In the genomic region with DNA sequence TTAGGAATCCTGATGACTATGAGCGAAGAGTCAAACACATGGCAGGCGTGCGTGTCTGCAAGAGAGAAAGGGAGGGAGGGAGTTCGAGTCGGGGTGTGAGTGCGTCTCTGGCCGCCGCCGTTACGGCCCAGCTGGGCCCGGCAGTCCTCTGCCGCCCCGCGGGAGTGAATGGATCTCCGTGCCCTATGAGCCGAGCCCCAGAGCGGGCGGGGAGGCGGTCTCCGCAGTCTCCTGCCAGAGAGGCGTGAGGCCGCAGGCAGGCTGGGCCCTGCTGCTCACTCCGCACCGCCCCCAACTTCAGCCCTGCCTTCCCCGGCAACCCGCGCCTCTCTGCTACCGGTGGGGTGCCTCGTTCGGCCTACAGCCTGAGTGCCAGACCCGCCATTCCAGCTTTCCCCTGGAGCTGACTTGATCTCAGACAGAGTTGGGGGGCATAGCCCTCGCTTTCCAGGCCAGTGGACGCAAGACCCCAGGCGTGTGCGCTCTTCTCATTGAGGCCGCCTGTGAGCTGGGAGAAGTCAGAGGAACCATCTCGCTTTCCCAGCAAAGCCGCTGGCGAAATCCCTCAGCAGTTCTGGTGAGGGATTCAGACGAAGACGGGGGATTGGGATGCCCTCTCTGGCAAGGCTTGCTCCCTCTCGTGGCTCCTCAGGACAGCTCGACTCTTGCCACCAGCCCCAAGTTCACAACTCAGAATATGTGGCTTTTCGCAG, we compare ENCODE assay signal across 8 cellular contexts. TPM values are rescaled to one million over a fixed set of nuclear protein-coding genes. Genes with fewer than 3 reads are reported as not detected.
DNase-seq lines count a peak whose midpoint lies in the region; TF ChIP-seq lines count a peak whose summit lies in the region.

No MANE protein-coding gene starts in this region.

- H3K27me3 Mint-ChIP-seq in activated T-helper 2 cell treated with anti-CD3 and anti-CD28 coated beads, Interferon-gamma antibody, Interleukin-2, Interleukin-4, amounts not matched to agents 10 μg/mL and 5 μg/mL and 100 μg/mL, durations not matched to agents 14 hours and 24 hours and 36 hours (ENCODE audit: low read depth) = peaks cover 23% of the 10 kb centered on the region

- H3K27ac Mint-ChIP-seq in activated T-helper 2 cell treated with anti-CD3 and anti-CD28 coated beads, Interferon-gamma antibody, Interleukin-2, Interleukin-4, amounts not matched to agents 10 μg/mL and 5 μg/mL and 100 μg/mL, durations not matched to agents 14 hours and 24 hours and 36 hours = no peak overlapping the region

- H3K9me2 ChIP-seq in neural cell (ENCODE audit: insufficient read depth, low read length) (no peaks in the 10 kb centered on the region), PC-9 (ENCODE audit: insufficient read depth) (no peaks in the 10 kb centered on the region)

- H3K9ac ChIP-seq in neural cell (ENCODE audit: low read length) = peak overlapping the region; percentile 79

- peak overlapping the region; percentile 62 for H3K4me3 ChIP-seq in A673 (ENCODE audit: low read depth, low read length, poor library complexity, severe bottlenecking)
- peak overlapping the region; percentile 78 for H3K4me3 ChIP-seq in neural cell (ENCODE audit: low read length)
- H3K4me3 ChIP-seq in PC-9 = no peak overlapping the region

- intact Hi-C loops in A673 (cut with micrococcal nuclease; ENCODE audit: unreplicated experiment) = loop anchor here (5.0 kb wide), 1 partner anchor 115 kb away; no protein-coding TSS in a partner anchor
- intact Hi-C loops in activated T-helper 2 cell treated with anti-CD3 and anti-CD28 coated beads, Interferon-gamma antibody, Interleukin-2, Interleukin-4, amounts not matched to agents 10 μg/mL and 5 μg/mL and 100 μg/mL, durations not matched to agents 14 hours and 24 hours and 36 hours (cut with micrococcal nuclease) = no loop called here
- intact Hi-C loops in PC-9 (cut with micrococcal nuclease; ENCODE audit: unreplicated experiment) = no loop called here

- peaks cover 3% of the 10 kb centered on the region for H3K4me1 Mint-ChIP-seq in activated T-helper 2 cell treated with anti-CD3 and anti-CD28 coated beads, Interferon-gamma antibody, Interleukin-2, Interleukin-4, amounts not matched to agents 10 μg/mL and 5 μg/mL and 100 μg/mL, durations not matched to agents 14 hours and 24 hours and 36 hours (ENCODE audit: low read depth)

- TF ChIP-seq RAD21 in neural cell (conservative IDR thresholded peaks at IDR 0.05) = no peak

- H3K9me3 ChIP-seq in A673 (ENCODE audit: low read depth, low read length, poor library complexity, severe bottlenecking) (no peaks in the 10 kb centered on the region), neural cell (ENCODE audit: low read length) (no peaks in the 10 kb centered on the region), PC-9 (ENCODE audit: insufficient read depth, low read depth) (no peaks in the 10 kb centered on the region)

- no peaks in the 10 kb centered on the region for H3K36me3 ChIP-seq in A673 (ENCODE audit: insufficient read depth, low read length, poor library complexity, severe bottlenecking)
- H3K36me3 ChIP-seq in neural cell (ENCODE audit: insufficient read depth, low read length) = no peaks in the 10 kb centered on the region
- H3K36me3 ChIP-seq in PC-9 (ENCODE audit: low read depth) = no peaks in the 10 kb centered on the region

- no peaks in the 10 kb centered on the region for H3K36me3 Mint-ChIP-seq in activated T-helper 2 cell treated with anti-CD3 and anti-CD28 coated beads, Interferon-gamma antibody, Interleukin-2, Interleukin-4, amounts not matched to agents 10 μg/mL and 5 μg/mL and 100 μg/mL, durations not matched to agents 14 hours and 24 hours and 36 hours (ENCODE audit: low read depth)

- H3F3A ChIP-seq in neural cell (ENCODE audit: insufficient read depth, low read length, poor library complexity, severe bottlenecking) (no peaks in the 10 kb centered on the region), PC-9 (ENCODE audit: insufficient read depth, low read depth) (no peaks in the 10 kb centered on the region)

- TF ChIP-seq EP300 in neural cell (conservative IDR thresholded peaks at IDR 0.05; ENCODE audit: poor library complexity, severe bottlenecking) = no peak

- H3K27ac ChIP-seq in A673 (ENCODE audit: low read depth, low read length, poor library complexity, severe bottlenecking) (no peak overlapping the region), neural cell (ENCODE audit: low read length) (peak overlapping the region; percentile 89), PC-9 (no peak overlapping the region)

- POLR2A ChIA-PET in A673 (lab: Charles Lee; ENCODE audit: low non-redundant PET) (no interaction called here), PC-9 (lab: Charles Lee; ENCODE audit: unreplicated experiment) (no interaction called here)

- H3K4me3 Mint-ChIP-seq in activated T-helper 2 cell treated with anti-CD3 and anti-CD28 coated beads, Interferon-gamma antibody, Interleukin-2, Interleukin-4, amounts not matched to agents 10 μg/mL and 5 μg/mL and 100 μg/mL, durations not matched to agents 14 hours and 24 hours and 36 hours (ENCODE audit: low read depth) = peak overlapping the region; percentile 47

- H3K4me1 ChIP-seq in A673 (ENCODE audit: insufficient read depth, low read length, poor library complexity, severe bottlenecking) (no peaks in the 10 kb centered on the region), PC-9 (replicated peaks; ENCODE audit: insufficient read depth) (0 out of 2 replicates have a peak, but pooled peaks cover 5% of the 10 kb centered on the region)

- no peaks in the 10 kb centered on the region for H4K20me1 ChIP-seq in neural cell (ENCODE audit: insufficient read depth)
- no peaks in the 10 kb centered on the region for H4K20me1 ChIP-seq in PC-9 (ENCODE audit: insufficient read depth)

- BruUV-seq in A673 (replicated peaks; lab: Mats Ljungman, UMichigan) (no TSS peak), PC-9 (replicated peaks; lab: Mats Ljungman, UMichigan) (no TSS peak)

- CTCF ChIA-PET in A673 (lab: Charles Lee) (no interaction called here), PC-9 (lab: Charles Lee) (no interaction called here)

- no peak for TF ChIP-seq CTCF in A673 (conservative IDR thresholded peaks at IDR 0.05; ENCODE audit: low read depth, low read length)
- peak; percentile 39 for TF ChIP-seq CTCF in neural cell (IDR thresholded peaks at IDR 0.05; ENCODE audit: poor library complexity, severe bottlenecking)
- no peak for TF ChIP-seq CTCF in PC-9 (conservative IDR thresholded peaks at IDR 0.05)

- H3K79me2 ChIP-seq in neural cell (replicated peaks; ENCODE audit: insufficient read depth, low read length) (peaks cover 23% of the 10 kb centered on the region), PC-9 (ENCODE audit: low read depth) (no peaks in the 10 kb centered on the region)

- H3K9me3 Mint-ChIP-seq in activated T-helper 2 cell treated with anti-CD3 and anti-CD28 coated beads, Interferon-gamma antibody, Interleukin-2, Interleukin-4, amounts not matched to agents 10 μg/mL and 5 μg/mL and 100 μg/mL, durations not matched to agents 14 hours and 24 hours and 36 hours = no peaks in the 10 kb centered on the region

- H3K4me2 ChIP-seq in neural cell (ENCODE audit: low read length) (peak overlapping the region; percentile 35), PC-9 (no peak overlapping the region)

- H2AFZ ChIP-seq in neural cell (ENCODE audit: low read depth, low read length) (no peak overlapping the region), PC-9 (no peak overlapping the region)

- H3K27me3 ChIP-seq in A673 (replicated peaks; ENCODE audit: insufficient read depth, low read depth, low read length, poor library complexity) = no peaks in the 10 kb centered on the region
- H3K27me3 ChIP-seq in neural cell (ENCODE audit: insufficient read depth, low read depth, low read length) = no peaks in the 10 kb centered on the region
- no peaks in the 10 kb centered on the region for H3K27me3 ChIP-seq in PC-9 (ENCODE audit: insufficient read depth, low read depth)

- DNase-seq in A673 (ENCODE audit: low spot score) (peak; percentile 45), H4 (ENCODE audit: low spot score) (peak; percentile 23), globus pallidus (ENCODE audit: low spot score) (peak; percentile 60), NCI-H187 (lab: John Stamatoyannopoulos, UW) (no peak), PC-9 (no peak), NCI-H748 treated with DMSO at 0.1 percent for 48 hours (lab: John Stamatoyannopoulos, UW) (no peak)
- no peak for DNase-seq in activated T-helper 2 cell treated with anti-CD3 and anti-CD28 coated beads, Interferon-gamma antibody, Interleukin-2, Interleukin-4, amounts not matched to agents 10 μg/mL and 5 μg/mL and 100 μg/mL, durations not matched to agents 14 hours and 24 hours and 36 hours (ENCODE audit: low spot score)

TF ChIP-seq in neural cell, 6 proteins besides CTCF, POLR2A, EP300 and RAD21 (continues in another document):
- TF ChIP-seq SMC3 (conservative IDR thresholded peaks at IDR 0.05; ENCODE audit: poor library complexity) (peak; percentile 23), TAF1 (IDR thresholded peaks at IDR 0.05; ENCODE audit: low read depth) (no peak), EZH2 (IDR thresholded peaks at IDR 0.05; ENCODE audit: borderline replicate concordance, insufficient read depth, low read length, poor library complexity, severe bottlenecking) (no peak), MXI1 (conservative IDR thresholded peaks at IDR 0.05; ENCODE audit: poor library complexity, severe bottlenecking) (peak; percentile 79)

RNA-seq across cellular contexts. Expression of a gene that starts 1.4 kb away (rescaled TPM):
- 17.8 and 24.7 TPM in 2 replicates for total RNA-seq in A673 (2021)
- 3.8 and 4.9 TPM in 2 replicates for total RNA-seq in H4 (2014; rRNA removed; shearing (Covaris generic))
- 1.1 and 1.5 TPM in 2 replicates for total RNA-seq in activated T-helper 2 cell treated with anti-CD3 and anti-CD28 coated beads, Interferon-gamma antibody, Interleukin-2, Interleukin-4, amounts not matched to agents 10 μg/mL and 5 μg/mL and 100 μg/mL, durations not matched to agents 14 hours and 24 hours and 36 hours
- 14.5 and 17.4 TPM in 2 replicates for polyA plus RNA-seq in neural cell
- polyA minus RNA-seq in neural cell = 31.3 and 32.6 TPM in 2 replicates
- not detected in 2 replicates for total RNA-seq in PC-9 (2021)

Comparison
In these comparisons a context has a peak if more than half of its experiments do, and no peak if none do; other contexts are left out.
1. DNase-seq: peak in A673 (single experiment), H4 (single experiment) and globus pallidus (single experiment); none in activated T-helper 2 cell treated with anti-CD3 and anti-CD28 coated beads, Interferon-gamma antibody, Interleukin-2, Interleukin-4, amounts not matched to agents 10 μg/mL and 5 μg/mL and 100 μg/mL, durations not matched to agents 14 hours and 24 hours and 36 hours (single experiment), NCI-H187 (0 of 2), PC-9 (0 of 2) and NCI-H748 treated with DMSO at 0.1 percent for 48 hours (single experiment).